12 cellular contexts compared by ENCODE assay signal in genomic region chr10:102613286-102613685, GRCh38. TPM values are rescaled to one million over a fixed set of nuclear protein-coding genes. Genes with fewer than 3 reads are reported as not detected.
DNase-seq lines count a peak whose midpoint lies in the region; ATAC-seq, FAIRE-seq and TF ChIP-seq lines count a peak whose summit lies in the region.
"Had no signal": no experiment of that assay in that cellular context is flagged by ENCODE, and none has a peak within 500 bp of the region (broad histone marks: within the 10 kb centered on the region; RNA-seq: fewer than 3 reads in every experiment).

No MANE protein-coding gene starts in this region.

- intact Hi-C loops in CD4-positive, alpha-beta T cell (cut with DNase I, micrococcal nuclease), result loop anchor here in 1 of 2 experiments (2.0 kb wide), 1 partner anchor 34 kb away; no protein-coding TSS in a partner anchor
- intact Hi-C loops in endothelial cell of umbilical vein (cut with micrococcal nuclease) (no loop called here), gastrocnemius medialis (cut with DNase I; ENCODE audit: low total_unique reads) (no loop called here)

- no TSS peak for BruUV-seq in endothelial cell of umbilical vein (replicated peaks; lab: Mats Ljungman, UMichigan)

- H3K4me1 ChIP-seq in endothelial cell of umbilical vein (ENCODE audit: control insufficient read depth, extremely low read depth, insufficient read depth, low read length) (peaks cover 46% of the 10 kb centered on the region), gastrocnemius medialis (peaks cover 59 to 69% of the 10 kb centered on the region in 2 donors)

- TF ChIP-seq CTCF in CD4-positive, alpha-beta T cell (IDR thresholded peaks at IDR 0.05), result no peak
- TF ChIP-seq CTCF in endothelial cell of umbilical vein (IDR thresholded peaks at IDR 0.05; ENCODE audit: extremely low read depth in 1 of 2, insufficient read depth in 1 of 2, low read depth in 1 of 2, low read length in 2 of 2) (no peak), gastrocnemius medialis (IDR thresholded peaks at IDR 0.05 in 4 of 5, conservative IDR thresholded peaks at IDR 0.05 in 1 of 5) (no peak)

- H3K9ac ChIP-seq in endothelial cell of umbilical vein (replicated peaks; ENCODE audit: extremely low read depth, insufficient read depth, low read length), result no peak overlapping the region

- CTCF ChIA-PET in CD4-positive, alpha-beta T cell (lab: Charles Lee), result interaction anchor here (0.9 to 2.5 kb wide), 3 partner anchors 17 to 31 kb away, joined by 3 to 8 read pairs (median 3); partner anchors contain the start of gene TRIM8
- CTCF ChIA-PET in endothelial cell of umbilical vein (lab: Charles Lee), result interaction anchor here (0.7 to 8.9 kb wide), 7 partner anchors 8 to 57 kb away, joined by 3 to 56 read pairs (median 6); no protein-coding TSS in a partner anchor

- H4K20me1 ChIP-seq in endothelial cell of umbilical vein (replicated peaks; ENCODE audit: control insufficient read depth, extremely low read depth, insufficient read depth, low read length), result no peaks in the 10 kb centered on the region

- POLR2A ChIA-PET in CD4-positive, alpha-beta T cell (lab: Charles Lee), result interaction anchor here (1.2 to 1.5 kb wide), 3 partner anchors 22 to 101 kb away, joined by 3 to 5 read pairs (median 5); partner anchors contain the start of gene ARL3
- POLR2A ChIA-PET in endothelial cell of umbilical vein (lab: Charles Lee), result no interaction called here

- in situ Hi-C loops in gastrocnemius medialis (cut with MboI; ENCODE audit: low sequenced_read_pairs in 4 of 4), result no loop called here

- H3K9me3 ChIP-seq in CD4-positive, alpha-beta T cell (ENCODE audit: control insufficient read depth, low read length), result no peaks in the 10 kb centered on the region
- H3K9me3 ChIP-seq in T-helper 17 cell (ENCODE audit: control insufficient read depth, low read length, poor library complexity, severe bottlenecking) (no peaks in the 10 kb centered on the region), endothelial cell of umbilical vein (replicated peaks; ENCODE audit: control insufficient read depth, insufficient read depth, low read length) (no peaks in the 10 kb centered on the region), gastrocnemius medialis (no peaks in the 10 kb centered on the region)

- no peaks in the 10 kb centered on the region for H3K9me3 Mint-ChIP-seq in CD4-positive, alpha-beta T cell
- H3K9me3 Mint-ChIP-seq: GM23338 had no signal

- H3K4me1 Mint-ChIP-seq in CD4-positive, alpha-beta T cell (ENCODE audit: low read depth), result peaks cover 35% of the 10 kb centered on the region
- peaks cover 28% of the 10 kb centered on the region for H3K4me1 Mint-ChIP-seq in T-helper 17 cell

- H3K36me3 ChIP-seq in endothelial cell of umbilical vein (ENCODE audit: control insufficient read depth in 2 of 2, extremely low read depth in 1 of 2, insufficient read depth in 2 of 2, low read length in 2 of 2), result peaks cover 0 to 6% of the 10 kb centered on the region in 2 experiments
- H3K36me3 ChIP-seq in gastrocnemius medialis, result no peaks in the 10 kb centered on the region

- peak in 3 of 10 experiments; percentile 28 to 54 (median 36) for DNase-seq in CD4-positive, alpha-beta T cell
- DNase-seq in T-helper 17 cell (no peak), endothelial cell of umbilical vein (ENCODE audit: low read depth, low spot score) (no peak), gastrocnemius medialis (no peak), NCI-H2029 (lab: John Stamatoyannopoulos, UW) (no peak), NCI-H82 treated with DMSO at 0.1 percent for 48 hours (lab: John Stamatoyannopoulos, UW; ENCODE audit: unreplicated experiment) (no peak)
- DNase-seq in activated effector memory CD4-positive, alpha-beta T cell treated with anti-CD3 and anti-CD28 coated beads, Interleukin-2, amount 50 U/mL, for 16 hours, result no peak
- DNase-seq: NCI-H1436 treated with DMSO at 0.1 percent for 48 hours, NCI-H82 had no signal

- H3K36me3 Mint-ChIP-seq in CD4-positive, alpha-beta T cell (ENCODE audit: low read depth), result peaks cover 34% of the 10 kb centered on the region
- H3K36me3 Mint-ChIP-seq in T-helper 17 cell (ENCODE audit: low read depth), result no peaks in the 10 kb centered on the region

- H3K4me3 ChIP-seq in endothelial cell of umbilical vein (replicated peaks in 1 of 3; ENCODE audit: insufficient read depth in 1 of 3, low read depth in 1 of 3, low read length in 3 of 3) (no peak overlapping the region), gastrocnemius medialis (no peak overlapping the region)
- H3K4me3 ChIP-seq: GM23338 had no signal

- H3K4me2 ChIP-seq in endothelial cell of umbilical vein (ENCODE audit: insufficient read depth, low read length), result no peak overlapping the region
- H3K4me2 ChIP-seq: GM23338 had no signal

- ATAC-seq in CD4-positive, alpha-beta T cell (ENCODE audit: poor library complexity), result peak; percentile 36
- ATAC-seq in T-helper 17 cell (peak; percentile 20), gastrocnemius medialis (no peak), GM21526 (IDR thresholded peaks at IDR 0.05; ENCODE audit: low FRiP score, unreplicated experiment) (no peak)
- ATAC-seq: GM23338 had no signal

- H3K27ac Mint-ChIP-seq in CD4-positive, alpha-beta T cell, result peak overlapping the region; percentile 99
- peak overlapping the region; percentile 96 for H3K27ac Mint-ChIP-seq in T-helper 17 cell

- peak overlapping the region; percentile 64 for H3K4me3 Mint-ChIP-seq in CD4-positive, alpha-beta T cell
- peak overlapping the region; percentile 73 for H3K4me3 Mint-ChIP-seq in T-helper 17 cell
- H3K4me3 Mint-ChIP-seq: GM23338 had no signal

- TF ChIP-seq POLR2A in endothelial cell of umbilical vein (IDR thresholded peaks at IDR 0.05; ENCODE audit: low read depth, low read length), result no peak
- TF ChIP-seq POLR2A in gastrocnemius medialis (IDR thresholded peaks at IDR 0.05), result no peak

- FAIRE-seq in endothelial cell of umbilical vein (lab: Jason Lieb, UNC), result no peak
- FAIRE-seq: HTR-8/SVneo had no signal

- no peaks in the 10 kb centered on the region for H3K27me3 ChIP-seq in CD4-positive, alpha-beta T cell (ENCODE audit: control insufficient read depth, insufficient read depth, low read length)
- H3K27me3 ChIP-seq in endothelial cell of umbilical vein (ENCODE audit: control insufficient read depth in 2 of 2, insufficient read depth in 2 of 2, low read length in 2 of 2), result no peaks in the 10 kb centered on the region
- no peaks in the 10 kb centered on the region for H3K27me3 ChIP-seq in gastrocnemius medialis

- dilution Hi-C loops in endothelial cell of umbilical vein (cut with MboI; ENCODE audit: extremely low pct_ligation_motif_present, low sequenced_read_pairs), result no loop called here

- no peaks in the 10 kb centered on the region for H3K9me1 ChIP-seq in endothelial cell of umbilical vein (replicated peaks; ENCODE audit: control insufficient read depth, extremely low read depth, insufficient read depth, low read length)

- no peaks in the 10 kb centered on the region for H3K79me2 ChIP-seq in endothelial cell of umbilical vein (ENCODE audit: control insufficient read depth, insufficient read depth, low read length)

- no peaks in the 10 kb centered on the region for H3K27me3 Mint-ChIP-seq in CD4-positive, alpha-beta T cell
- H3K27me3 Mint-ChIP-seq in T-helper 17 cell, result no peaks in the 10 kb centered on the region

- no peak overlapping the region for H2AFZ ChIP-seq in endothelial cell of umbilical vein (ENCODE audit: low read depth, low read length)
- H2AFZ ChIP-seq: GM23338 had no signal

- H3K27ac ChIP-seq in CD4-positive, alpha-beta T cell (ENCODE audit: low read depth, low read length), result peak overlapping the region; percentile 85
- H3K27ac ChIP-seq in endothelial cell of umbilical vein (ENCODE audit: insufficient read depth, low read depth, low read length) (peak overlapping the region; percentile 68), gastrocnemius medialis (peak overlapping the region in 3 of 4 donors; percentile 31 to 89 (median 56))

TF ChIP-seq in endothelial cell of umbilical vein, 7 proteins besides CTCF, POLR2A, EP300 and RAD21:
- TF ChIP-seq GATA2 (IDR thresholded peaks at IDR 0.05; ENCODE audit: insufficient read depth, insufficient read length, low read depth, low read length) (no peak), JUN (IDR thresholded peaks at IDR 0.05; ENCODE audit: borderline replicate concordance, insufficient read depth, insufficient read length, low read depth) (no peak), MYC (IDR thresholded peaks at IDR 0.05; ENCODE audit: low read depth, low read length) (no peak), MAX (IDR thresholded peaks at IDR 0.05; ENCODE audit: insufficient read depth, insufficient read length) (no peak), EZH2 (IDR thresholded peaks at IDR 0.05; ENCODE audit: borderline replicate concordance, low read depth, low read length, severe bottlenecking) (no peak), POLR2AphosphoS5 (IDR thresholded peaks at IDR 0.05; ENCODE audit: insufficient read depth, low read depth, low read length) (no peak), FOS (IDR thresholded peaks at IDR 0.05; ENCODE audit: borderline replicate concordance, insufficient read depth, low read length) (no peak)

RNA-seq across cellular contexts. Expression of gene TRIM8, which starts 31.0 kb away (rescaled TPM):
- total RNA-seq in CD4-positive, alpha-beta T cell, result 10 to 100 TPM; 80.9 to 81.6 TPM
- 10 to 100 TPM; 63.6 to 73.0 TPM for total RNA-seq in T-helper 17 cell
- total RNA-seq in endothelial cell of umbilical vein, result 108 and 114 TPM in 2 replicates
- polyA plus RNA-seq in endothelial cell of umbilical vein, result 74.1 and 77.2 TPM in 2 replicates
- polyA plus RNA-seq in endothelial cell of umbilical vein (2011; cell fraction: cytosol; rRNA removed), result 88.7 and 106 TPM in 2 replicates
- polyA plus RNA-seq in endothelial cell of umbilical vein (2011; cell fraction: nucleus; rRNA removed), result 74.2 and 76.4 TPM in 2 replicates
- 154 and 159 TPM in 2 replicates for polyA plus RNA-seq in endothelial cell of umbilical vein (2012)
- 45.9 and 64.0 TPM in 2 replicates for polyA minus RNA-seq in endothelial cell of umbilical vein
- polyA minus RNA-seq in endothelial cell of umbilical vein (2011; cell fraction: cytosol; rRNA and poly(A)+ RNA removed), result 17.6 TPM
- 26.3 and 40.0 TPM in 2 replicates for polyA minus RNA-seq in endothelial cell of umbilical vein (2011; cell fraction: nucleus; rRNA and poly(A)+ RNA removed)
- 100 to 1,000 TPM; 113 to 222 (median 138) TPM for total RNA-seq in gastrocnemius medialis

Comparison
In these comparisons a context has a peak if more than half of its experiments do, and no peak if none do; other contexts are left out.
1. ATAC-seq: peak in CD4-positive, alpha-beta T cell (single experiment) and T-helper 17 cell (single experiment); none in gastrocnemius medialis (0 of 2) and GM21526 (single experiment).
2. Peak in every context shown above with its lines, with median percentiles within 50 percentile points of each other: H3K27ac ChIP-seq.